9 cellular contexts compared by ENCODE assay signal in genomic region chr22:41957941-41958556, GRCh38. TPM values are rescaled to one million over a fixed set of nuclear protein-coding genes. Genes with fewer than 3 reads are reported as not detected.
A peak's percentile ranks its signal among the peaks of the same experiment; 100 is the strongest.
DNase-seq lines count a peak whose midpoint lies in the region; ATAC-seq and TF ChIP-seq lines count a peak whose summit lies in the region.
"Had no signal": no experiment of that assay in that cellular context is flagged by ENCODE, and none has a peak within 500 bp of the region (broad histone marks: within the 10 kb centered on the region; RNA-seq: fewer than 3 reads in every experiment).

No MANE protein-coding gene starts in this region.

- H3K27me3 Mint-ChIP-seq in CD14-positive monocyte (ENCODE audit: low read depth in 3 of 3) = peaks cover 3 to 25% (median 22%) of the 10 kb centered on the region in 3 donors
- H3K27me3 Mint-ChIP-seq in central memory CD8-positive, alpha-beta T cell = no peaks in the 10 kb centered on the region
- H3K27me3 Mint-ChIP-seq: CD8-positive, alpha-beta memory T cell had no signal

- H2BK12ac ChIP-seq in mesenchymal stem cell (ENCODE audit: low read length in 2 of 2) = no peak overlapping the region

- no peak overlapping the region for H3K9ac ChIP-seq in mesenchymal stem cell (ENCODE audit: low read length)

- 69% methylated on average over 18 of the region's 23 CpGs for WGBS in mesenchymal stem cell

- no peaks in the 10 kb centered on the region for H3K79me1 ChIP-seq in mesenchymal stem cell (replicated peaks; ENCODE audit: low read length, poor library complexity, severe bottlenecking)

- H3K4me1 Mint-ChIP-seq in CD14-positive monocyte = peaks cover 4% of the 10 kb centered on the region
- H3K4me1 Mint-ChIP-seq in central memory CD8-positive, alpha-beta T cell = peaks cover 5% of the 10 kb centered on the region

- H3K9me3 Mint-ChIP-seq in CD14-positive monocyte = no peaks in the 10 kb centered on the region
- H3K9me3 Mint-ChIP-seq in central memory CD8-positive, alpha-beta T cell = no peaks in the 10 kb centered on the region
- H3K9me3 Mint-ChIP-seq: CD8-positive, alpha-beta memory T cell had no signal

- H2BK120ac ChIP-seq in mesenchymal stem cell (ENCODE audit: low read depth, low read length) = no peak overlapping the region

- peak; percentile 73 for TF ChIP-seq CTCF in CD14-positive monocyte (IDR thresholded peaks at IDR 0.05)

- H4K8ac ChIP-seq in mesenchymal stem cell (ENCODE audit: low read length) = peak overlapping the region; percentile 59

- no peak overlapping the region for H2BK5ac ChIP-seq in mesenchymal stem cell (ENCODE audit: low read depth, low read length, poor library complexity, severe bottlenecking)

- intact Hi-C loops in CD14-positive monocyte (cut with micrococcal nuclease) = no loop called here

- H3K4me3 Mint-ChIP-seq in CD14-positive monocyte = peak overlapping the region in 1 of 2 donors; percentile 53
- peak overlapping the region; percentile 47 for H3K4me3 Mint-ChIP-seq in central memory CD8-positive, alpha-beta T cell

- peaks cover 3 to 6% of the 10 kb centered on the region in 2 experiments for H3K27me3 ChIP-seq in mesenchymal stem cell (ENCODE audit: control insufficient read depth in 1 of 2, insufficient read depth in 1 of 2, low read length in 2 of 2)

- H3K36me3 ChIP-seq in mesenchymal stem cell (ENCODE audit: control insufficient read depth in 1 of 2, insufficient read depth in 2 of 2, low read depth in 1 of 2, low read length in 2 of 2) = no peaks in the 10 kb centered on the region

- H3K27ac Mint-ChIP-seq in CD14-positive monocyte = peak overlapping the region in 1 of 7 donors; percentile 25
- H3K27ac Mint-ChIP-seq in central memory CD8-positive, alpha-beta T cell (ENCODE audit: low read depth) = peak overlapping the region; percentile 76

- peaks cover 8% of the 10 kb centered on the region for H3K4me1 ChIP-seq in mesenchymal stem cell (ENCODE audit: control insufficient read depth, insufficient read depth, low read depth, low read length)

- H4K91ac ChIP-seq in mesenchymal stem cell (ENCODE audit: low read length) = peak overlapping the region; percentile 48

- H3K18ac ChIP-seq in mesenchymal stem cell (ENCODE audit: low read depth in 1 of 2, low read length in 2 of 2) = peak overlapping the region in 1 of 2 experiments; percentile 16

- no peak overlapping the region for H3K27ac ChIP-seq in mesenchymal stem cell (ENCODE audit: low read length, poor library complexity, severe bottlenecking)

- no peak overlapping the region for H3K23ac ChIP-seq in mesenchymal stem cell (ENCODE audit: low read length in 2 of 2)

- peak overlapping the region in 1 of 2 experiments; percentile 35 for H3K4ac ChIP-seq in mesenchymal stem cell (ENCODE audit: low read depth in 1 of 2, low read length in 2 of 2)

- H2BK15ac ChIP-seq in mesenchymal stem cell (ENCODE audit: low read depth, poor library complexity, severe bottlenecking) = no peak overlapping the region

- no peaks in the 10 kb centered on the region for H3K9me3 ChIP-seq in mesenchymal stem cell (ENCODE audit: control insufficient read depth, low read length)

- H2AFZ ChIP-seq in mesenchymal stem cell (ENCODE audit: low read depth, low read length) = no peak overlapping the region

- in situ Hi-C loops in G401 (cut with HindIII; ENCODE audit: low sequenced_read_pairs) = no loop called here

- no peak for DNase-seq in CD14-positive monocyte (ENCODE audit: low spot score)
- no peak for DNase-seq in central memory CD8-positive, alpha-beta T cell (ENCODE audit: low spot score in 2 of 2)
- DNase-seq in mesenchymal stem cell = no peak
- DNase-seq in HCEC 1CT = no peak
- DNase-seq in G401 (ENCODE audit: low spot score) = no peak
- no peak for DNase-seq in DMS114 treated with DMSO at 0.1 percent for 48 hours (lab: John Stamatoyannopoulos, UW; ENCODE audit: unreplicated experiment)

- H3K36me3 Mint-ChIP-seq in CD14-positive monocyte = no peaks in the 10 kb centered on the region
- H3K36me3 Mint-ChIP-seq in central memory CD8-positive, alpha-beta T cell (ENCODE audit: insufficient read depth) = no peaks in the 10 kb centered on the region
- H3K36me3 Mint-ChIP-seq: CD8-positive, alpha-beta memory T cell had no signal

- peak overlapping the region; percentile 5 for H3K4me2 ChIP-seq in mesenchymal stem cell (ENCODE audit: low read length, poor library complexity, severe bottlenecking)

- ATAC-seq in HG03135 (IDR thresholded peaks at IDR 0.05; ENCODE audit: unreplicated experiment) (peak; percentile 38), GM18870 (IDR thresholded peaks at IDR 0.05; ENCODE audit: unreplicated experiment) (no peak)
- ATAC-seq in central memory CD8-positive, alpha-beta T cell (replicated peaks; ENCODE audit: extremely low read depth, poor library complexity, severe bottlenecking) = peak; percentile 39

- H2AK5ac ChIP-seq in mesenchymal stem cell (ENCODE audit: low read length, severe bottlenecking) = no peak overlapping the region

- no peak overlapping the region for H3K4me3 ChIP-seq in mesenchymal stem cell (ENCODE audit: insufficient read depth in 1 of 2, low read depth in 1 of 2, low read length in 2 of 2)

- no peak overlapping the region for H3K14ac ChIP-seq in mesenchymal stem cell (ENCODE audit: low read length in 2 of 2)

RNA-seq across cellular contexts. Expression of gene CENPM, which starts 11.1 kb away (rescaled TPM):
- polyA plus RNA-seq in CD14-positive monocyte = under 1 TPM in 1 of 2 donors, not detected in 1; 0.20 TPM
- 5.6 TPM for polyA plus RNA-seq in mesenchymal stem cell (2013, experiment 1 of 2)
- polyA plus RNA-seq in mesenchymal stem cell (2013, experiment 2 of 2) = 6.6 TPM
- total RNA-seq in G401 (2014; rRNA removed; shearing (Covaris generic)) = 89.5 and 91.5 TPM in 2 replicates

RNA-seq across cellular contexts. Expression of gene SEPTIN3, which starts 11.2 kb away (rescaled TPM):
- polyA plus RNA-seq in CD14-positive monocyte = under 1 TPM in 1 of 2 donors, not detected in 1; 0.06 TPM
- 0.98 TPM for polyA plus RNA-seq in mesenchymal stem cell (2013, experiment 1 of 2)
- polyA plus RNA-seq in mesenchymal stem cell (2013, experiment 2 of 2) = 1.1 TPM
- total RNA-seq in G401 (2014; rRNA removed; shearing (Covaris generic)) = 1.2 and 2.4 TPM in 2 replicates
- polyA plus RNA-seq: CD8-positive, alpha-beta memory T cell had no signal

RNA-seq across cellular contexts. Expression of gene TNFRSF13C, which starts 31.4 kb away (rescaled TPM):
- not detected for polyA plus RNA-seq in CD14-positive monocyte
- polyA plus RNA-seq in mesenchymal stem cell (2013, experiment 1 of 2) = 0.22 TPM
- 0.18 TPM for polyA plus RNA-seq in mesenchymal stem cell (2013, experiment 2 of 2)
- total RNA-seq in G401 (2014; rRNA removed; shearing (Covaris generic)) = 0.03 and 0.12 TPM in 2 replicates

RNA-seq across cellular contexts. Expression of gene WBP2NL, which starts 40.5 kb away (rescaled TPM):
- under 1 TPM; 0.48 to 0.71 TPM for polyA plus RNA-seq in CD14-positive monocyte
- polyA plus RNA-seq in mesenchymal stem cell (2013, experiment 1 of 2) = not detected
- not detected for polyA plus RNA-seq in mesenchymal stem cell (2013, experiment 2 of 2)
- not detected in 2 replicates for total RNA-seq in G401 (2014; rRNA removed; shearing (Covaris generic))
